ENCODE assay signal across 8 cellular contexts in genomic region chr1:224623743-224624333, GRCh38. TPM values are rescaled to one million over a fixed set of nuclear protein-coding genes. Genes with fewer than 3 reads are reported as not detected.
DNase-seq lines count a peak whose midpoint lies in the region; ATAC-seq and TF ChIP-seq lines count a peak whose summit lies in the region.

No MANE protein-coding gene starts in this region.

- ATAC-seq in HG03442 (IDR thresholded peaks at IDR 0.05; ENCODE audit: unreplicated experiment), result peak; percentile 95
- ATAC-seq in natural killer cell treated with Interleukin-12 subunit alpha and Interleukin-12 subunit beta and Interleukin-15 and Interleukin-18, amount 100 ng/mL, for 72 hours, result peak; percentile 92 to 94

- H3K27me3 ChIP-seq in adipocyte (replicated peaks; ENCODE audit: control insufficient read depth, insufficient read depth, low read length), result no peaks in the 10 kb centered on the region

- peaks cover 21 to 23% of the 10 kb centered on the region in 2 donors for H3K4me1 Mint-ChIP-seq in natural killer cell treated with Interleukin-12 subunit alpha and Interleukin-12 subunit beta and Interleukin-15 and Interleukin-18, amount 100 ng/mL, for 72 hours (ENCODE audit: low read depth in 2 of 2)

- intact Hi-C loops in lower leg skin (cut with DNase I; ENCODE audit: low total_unique reads), result no loop called here

- H3K36me3 ChIP-seq in adipocyte (ENCODE audit: control insufficient read depth, insufficient read depth, low read length, severe bottlenecking), result no peaks in the 10 kb centered on the region

- peak overlapping the region; percentile 81 to 83 for H3K27ac Mint-ChIP-seq in natural killer cell treated with Interleukin-12 subunit alpha and Interleukin-12 subunit beta and Interleukin-15 and Interleukin-18, amount 100 ng/mL, for 72 hours

- H3K27me3 Mint-ChIP-seq in natural killer cell treated with Interleukin-12 subunit alpha and Interleukin-12 subunit beta and Interleukin-15 and Interleukin-18, amount 100 ng/mL, for 72 hours, result peaks cover 21 to 29% of the 10 kb centered on the region in 2 donors

- H3K4me1 ChIP-seq in adipocyte (ENCODE audit: control insufficient read depth, insufficient read depth, low read length), result peaks cover 13% of the 10 kb centered on the region

- WGBS in lower leg skin, 2 donors, result 48 to 62% methylated on average over 7 of the region's 7 CpGs

- peak overlapping the region; percentile 80 for H3K4me3 Mint-ChIP-seq in natural killer cell treated with Interleukin-12 subunit alpha and Interleukin-12 subunit beta and Interleukin-15 and Interleukin-18, amount 100 ng/mL, for 72 hours

- H3K9me3 ChIP-seq in adipocyte (ENCODE audit: control insufficient read depth, low read length), result no peaks in the 10 kb centered on the region

- DNase-seq in AG09319 (ENCODE audit: extremely low read depth, low read depth) (peak; percentile 45), GM19238 (ENCODE audit: insufficient read length, low spot score) (peak; percentile 40), T follicular helper cell (ENCODE audit: low read depth) (peak; percentile 73), adipocyte (ENCODE audit: low read depth) (peak; percentile 22), retina (no peak), lower leg skin (ENCODE audit: low spot score in 2 of 2) (no peak)
- peak; percentile 79 for DNase-seq in natural killer cell treated with Interleukin-12 subunit alpha and Interleukin-12 subunit beta and Interleukin-15 and Interleukin-18, amount 100 ng/mL, for 72 hours (ENCODE audit: low spot score)

- H3K4me3 ChIP-seq in adipocyte (ENCODE audit: low read length) (no peak overlapping the region), lower leg skin (ENCODE audit: low read depth, poor library complexity, severe bottlenecking) (no peak overlapping the region)

- peaks cover 15% of the 10 kb centered on the region for H3K36me3 Mint-ChIP-seq in natural killer cell treated with Interleukin-12 subunit alpha and Interleukin-12 subunit beta and Interleukin-15 and Interleukin-18, amount 100 ng/mL, for 72 hours

- no peak for TF ChIP-seq POLR2A in lower leg skin (IDR thresholded peaks at IDR 0.05)

- no peak overlapping the region for H3K9ac ChIP-seq in adipocyte (ENCODE audit: low read length)

- H3K9me3 Mint-ChIP-seq in natural killer cell treated with Interleukin-12 subunit alpha and Interleukin-12 subunit beta and Interleukin-15 and Interleukin-18, amount 100 ng/mL, for 72 hours, result peaks cover 3% of the 10 kb centered on the region

- TF ChIP-seq CTCF in AG09319 (IDR thresholded peaks at IDR 0.05; ENCODE audit: low read depth, low read length) (no peak), lower leg skin (IDR thresholded peaks at IDR 0.05) (no peak)

RNA-seq across cellular contexts. Expression of gene CNIH3, which starts 7.7 kb away (rescaled TPM):
- total RNA-seq in natural killer cell treated with Interleukin-12 subunit alpha and Interleukin-12 subunit beta and Interleukin-15 and Interleukin-18, amount 100 ng/mL, for 72 hours, result 1 to 10 TPM; 1.5 TPM
- 1 to 10 TPM; 1.4 to 5.1 (median 2.3) TPM for total RNA-seq in lower leg skin

Comparison
In these comparisons a context has a peak if more than half of its experiments do, and no peak if none do; other contexts are left out.
1. DNase-seq: peak in AG09319 (single experiment), GM19238 (single experiment), T follicular helper cell (single experiment), adipocyte (single experiment) and natural killer cell treated with Interleukin-12 subunit alpha and Interleukin-12 subunit beta and Interleukin-15 and Interleukin-18, amount 100 ng/mL, for 72 hours (single experiment); none in retina (single experiment) and lower leg skin (0 of 2).